In the genomic region with DNA sequence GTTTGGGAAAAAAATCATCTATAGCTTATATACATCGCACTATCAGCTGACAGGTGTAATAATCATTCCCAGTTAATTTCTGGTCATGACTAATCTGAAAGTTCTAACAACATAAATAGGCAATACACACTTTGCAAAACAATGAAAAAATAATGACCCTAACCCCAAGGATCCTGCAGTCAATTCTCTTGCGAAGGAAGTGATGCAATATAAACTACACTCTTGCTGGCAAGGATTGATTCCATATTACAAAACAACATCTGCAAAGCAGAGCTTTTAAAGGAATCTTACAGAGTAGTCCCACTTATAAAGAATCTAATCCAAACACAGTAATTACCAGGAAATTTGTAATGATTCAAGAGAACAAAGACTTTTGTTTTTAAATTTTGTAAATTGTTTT, we compare ENCODE assay signal across 18 cellular contexts.
"Had no signal": no experiment of that assay in that cellular context is flagged by ENCODE, and none has a peak within 500 bp of the region (broad histone marks: within the 10 kb centered on the region; RNA-seq: fewer than 3 reads in every experiment).

No MANE protein-coding gene starts in this region.

- H3K9me3 ChIP-seq: psoas muscle, sigmoid colon, spleen, thoracic aorta had no signal

- H3K4me1 ChIP-seq: neural progenitor cell, psoas muscle, sigmoid colon, spleen had no signal

- FAIRE-seq: TTC549 had no signal

- H2AFZ ChIP-seq: neural progenitor cell had no signal

- DNase-seq: activated CD4-positive, alpha-beta memory T cell treated with anti-CD3 and anti-CD28 coated beads, Interleukin-2, amount 10 ng/mL, durations not matched to agents 7 days and 5 days; activated CD4-positive, alpha-beta T cell treated with anti-CD3 and anti-CD28 coated beads for 4 hours; activated effector memory CD4-positive, alpha-beta T cell treated with Interleukin-2 at 50 U/mL for 16 hours; activated naive CD4-positive, alpha-beta T cell treated with anti-CD3 and anti-CD28 coated beads, Interleukin-2, amount 50 U/mL, for 16 hours; activated T-cell treated with anti-CD3 and anti-CD28 coated beads, Interleukin-2, amount 50 U/mL, for 24 hours; adrenal gland; central memory CD4-positive, alpha-beta T cell; effector CD4-positive, alpha-beta T cell; glutamatergic neuron; mesendoderm; psoas muscle; sigmoid colon; spleen had no signal

- H3K4me2 ChIP-seq: neural progenitor cell had no signal

- ATAC-seq: psoas muscle, WTC11 had no signal

- H3K9ac ChIP-seq: neural progenitor cell had no signal

- H3K27ac ChIP-seq: adrenal gland, coronary artery, neural progenitor cell, psoas muscle, sigmoid colon, spleen, thoracic aorta had no signal

- H3K27me3 ChIP-seq: adrenal gland, neural progenitor cell, sigmoid colon, spleen had no signal

- H3K36me3 ChIP-seq: adrenal gland, neural progenitor cell, sigmoid colon, spleen, thoracic aorta had no signal

- H3K4me3 ChIP-seq: adrenal gland, coronary artery, neural progenitor cell, psoas muscle, sigmoid colon, spleen, thoracic aorta had no signal
